Comparison of ENCODE assay signal across 30 cellular contexts in genomic region chr4:158553364-158553763, GRCh38. TPM values are rescaled to one million over a fixed set of nuclear protein-coding genes. Genes with fewer than 3 reads are reported as not detected.
"Had no signal": no experiment of that assay in that cellular context is flagged by ENCODE, and none has a peak within 500 bp of the region (broad histone marks: within the 10 kb centered on the region; RNA-seq: fewer than 3 reads in every experiment).

No MANE protein-coding gene starts in this region.

- H3K9me3 ChIP-seq: gastrocnemius medialis, pancreas, right lobe of liver, thoracic aorta, upper lobe of left lung had no signal

- H3K27ac ChIP-seq: dorsolateral prefrontal cortex, epithelial cell of prostate, gastrocnemius medialis, pancreas, right lobe of liver, thoracic aorta, tibial nerve, upper lobe of left lung had no signal

- H3K36me3 ChIP-seq: gastrocnemius medialis, pancreas, right lobe of liver, thoracic aorta, tibial nerve, upper lobe of left lung had no signal

- H3K27ac Mint-ChIP-seq: endodermal cell; naive thymus-derived CD8-positive, alpha-beta T cell; nephron progenitor cell; stimulated activated naive B cell treated with anti-CD40 and anti-IgM and Interleukin-4, amounts not matched to agents 10 μg/mL and 1 μg/mL and 100 μg/mL, for 72 hours; stimulated activated naive CD8-positive, alpha-beta T cell treated with anti-CD3 and anti-CD28 coated beads, Interleukin-15, Interleukin-2, amounts not matched to agents 100 ng/mL and 50 ng/mL, for 24 hours had no signal

- FAIRE-seq: colon, kidney, pancreas, small intestine, urothelium cell line had no signal

- H3K27me3 ChIP-seq: dorsolateral prefrontal cortex, gastrocnemius medialis, pancreas, right lobe of liver, tibial nerve, upper lobe of left lung had no signal

- H3K4me3 Mint-ChIP-seq: endodermal cell; naive thymus-derived CD8-positive, alpha-beta T cell; nephron progenitor cell; stimulated activated naive B cell treated with anti-CD40 and anti-IgM and Interleukin-4, amounts not matched to agents 10 μg/mL and 1 μg/mL and 100 μg/mL, for 72 hours; stimulated activated naive CD8-positive, alpha-beta T cell treated with anti-CD3 and anti-CD28 coated beads, Interleukin-15, Interleukin-2, amounts not matched to agents 100 ng/mL and 50 ng/mL, for 24 hours had no signal

- H3K4me1 Mint-ChIP-seq: endodermal cell; naive thymus-derived CD8-positive, alpha-beta T cell; nephron progenitor cell; stimulated activated naive B cell treated with anti-CD40 and anti-IgM and Interleukin-4, amounts not matched to agents 10 μg/mL and 1 μg/mL and 100 μg/mL, for 72 hours had no signal

- H3K9me3 Mint-ChIP-seq: stimulated activated naive B cell treated with anti-CD40 and anti-IgM and Interleukin-4, amounts not matched to agents 10 μg/mL and 1 μg/mL and 100 μg/mL, for 72 hours; stimulated activated naive CD8-positive, alpha-beta T cell treated with anti-CD3 and anti-CD28 coated beads, Interleukin-15, Interleukin-2, amounts not matched to agents 100 ng/mL and 50 ng/mL, for 24 hours had no signal

- H3K4me3 ChIP-seq: dorsolateral prefrontal cortex, gastrocnemius medialis, lung, pancreas, right lobe of liver, thoracic aorta, tibial nerve, upper lobe of left lung had no signal

- DNase-seq: dorsolateral prefrontal cortex; effector CD4-positive, alpha-beta T cell; endodermal cell; foreskin fibroblast; gastrocnemius medialis; head of caudate nucleus; kidney; mesendoderm; midbrain; naive thymus-derived CD8-positive, alpha-beta T cell; nephron progenitor cell; occipital lobe; pancreas; right lobe of liver; small intestine; stimulated activated CD4-positive, alpha-beta T cell treated with anti-CD3 and anti-CD28 coated beads, Interleukin-15, amount 100 ng/mL, for 24 hours; stimulated activated CD4-positive, alpha-beta T cell treated with anti-CD3 and anti-CD28 coated beads, Interleukin-2, amount 100 ng/mL, for 48 hours; stimulated activated naive B cell treated with anti-CD40 and anti-IgM and Interleukin-4, amounts not matched to agents 10 μg/mL and 1 μg/mL and 100 μg/mL, for 72 hours; upper lobe of left lung had no signal

- H3K27me3 Mint-ChIP-seq: stimulated activated naive B cell treated with anti-CD40 and anti-IgM and Interleukin-4, amounts not matched to agents 10 μg/mL and 1 μg/mL and 100 μg/mL, for 72 hours had no signal

- H3K4me1 ChIP-seq: gastrocnemius medialis, pancreas, right lobe of liver, tibial nerve, upper lobe of left lung had no signal

- ATAC-seq: esophagus mucosa; gastrocnemius medialis; left lobe of liver; naive thymus-derived CD8-positive, alpha-beta T cell; pancreas; right lobe of liver; stimulated activated naive B cell treated with anti-CD40 and anti-IgM and Interleukin-4, amounts not matched to agents 10 μg/mL and 1 μg/mL and 100 μg/mL, for 72 hours had no signal

RNA-seq across cellular contexts. Expression of gene RXFP1, which starts 31.7 kb away (rescaled TPM):
- total RNA-seq: endodermal cell; gastrocnemius medialis; glomerular endothelial cell; naive thymus-derived CD8-positive, alpha-beta T cell; pulmonary artery endothelial cell; tibial nerve had no signal
- polyA plus RNA-seq: naive thymus-derived CD8-positive, alpha-beta T cell had no signal
